6 cellular contexts compared by ENCODE assay signal in genomic region chr7:7876419-7876818, GRCh38.
"Had no signal": no experiment of that assay in that cellular context is flagged by ENCODE, and none has a peak within 500 bp of the region (broad histone marks: within the 10 kb centered on the region; RNA-seq: fewer than 3 reads in every experiment).

No MANE protein-coding gene starts in this region.

- H3K9me3 Mint-ChIP-seq: GM23338 had no signal

- H3K4me3 Mint-ChIP-seq: GM23338, H9 had no signal

- H2AFZ ChIP-seq: GM23338 had no signal

- H3K27ac Mint-ChIP-seq: GM23338 had no signal

- H3K4me3 ChIP-seq: GM23338 had no signal

- ATAC-seq: GM23338 had no signal

- DNase-seq: H9, HCEC 1CT had no signal

- FAIRE-seq: H1, H54, HTR-8/SVneo had no signal

- H3K4me2 ChIP-seq: GM23338 had no signal
